In the genomic region with DNA sequence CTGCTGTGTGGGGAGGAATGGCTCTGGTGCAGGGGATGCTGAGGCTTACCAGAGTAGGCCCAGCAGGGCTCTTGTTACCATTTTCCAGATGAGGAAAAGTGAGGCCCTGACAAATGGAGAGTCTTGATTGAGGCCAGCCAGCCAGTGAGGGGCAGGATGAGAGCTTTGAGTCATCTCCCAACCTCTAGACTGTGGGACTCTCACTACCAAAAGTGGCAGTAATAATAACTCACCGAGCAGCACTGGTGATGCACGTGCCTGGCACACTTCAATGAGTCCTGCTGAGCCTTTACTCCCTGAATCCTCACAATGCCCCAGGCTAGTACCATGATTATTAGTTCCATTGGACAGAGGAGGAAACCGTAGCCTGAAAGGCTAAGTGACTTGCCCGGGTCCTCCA, we compare ENCODE assay signal across 10 cellular contexts. TPM values are rescaled to one million over a fixed set of nuclear protein-coding genes. Genes with fewer than 3 reads are reported as not detected.
A peak's percentile ranks its signal among the peaks of the same experiment; 100 is the strongest.
DNase-seq lines count a peak whose midpoint lies in the region; ATAC-seq and TF ChIP-seq lines count a peak whose summit lies in the region.
"Had no signal": no experiment of that assay in that cellular context is flagged by ENCODE, and none has a peak within 500 bp of the region (broad histone marks: within the 10 kb centered on the region; RNA-seq: fewer than 3 reads in every experiment).

No MANE protein-coding gene starts in this region.

- WGBS in psoas muscle, 3 donors: 62 to 82% (median 63%) methylated on average over 4 of the region's 4 CpGs

- H3K4me3 Mint-ChIP-seq in CD4-positive, alpha-beta memory T cell: no peak overlapping the region
- H3K4me3 Mint-ChIP-seq in brain: peak overlapping the region in 3 of 5 experiments; percentile 20 to 51 (median 35)
- no peak overlapping the region for H3K4me3 Mint-ChIP-seq in Caco-2 (ENCODE audit: unreplicated experiment)
- H3K4me3 Mint-ChIP-seq: neural progenitor cell had no signal

- no peaks in the 10 kb centered on the region for H3K27me3 Mint-ChIP-seq in CD4-positive, alpha-beta memory T cell
- H3K27me3 Mint-ChIP-seq in brain (peaks cover 4% of the 10 kb centered on the region), Caco-2 (ENCODE audit: insufficient read depth, unreplicated experiment) (no peaks in the 10 kb centered on the region)

- no peaks in the 10 kb centered on the region for H3K9me3 Mint-ChIP-seq in CD4-positive, alpha-beta memory T cell
- no peaks in the 10 kb centered on the region for H3K9me3 Mint-ChIP-seq in brain
- H3K9me3 Mint-ChIP-seq in Caco-2 (ENCODE audit: unreplicated experiment): no peaks in the 10 kb centered on the region
- H3K9me3 Mint-ChIP-seq: neural progenitor cell had no signal

- CTCF ChIA-PET in CD4-positive, alpha-beta memory T cell (lab: Charles Lee; ENCODE audit: partially characterized antibody): interaction anchor here (2.2 to 4.4 kb wide), 2 partner anchors 33 to 144 kb away, joined by 5 to 77 read pairs; a partner anchor contains a TSS
- CTCF ChIA-PET in HEK293 (lab: Yijun Ruan, JAX) (interaction anchor here (0.9 to 7.5 kb wide), 3 partner anchors 30 to 100 kb away, joined by 3 to 276 read pairs (median 3); a partner anchor contains a TSS), Caco-2 (lab: Charles Lee) (no interaction called here)

- H3K4me1 ChIP-seq in CD4-positive, alpha-beta memory T cell (ENCODE audit: insufficient read depth, low read length): peaks cover 44% of the 10 kb centered on the region
- H3K4me1 ChIP-seq in HEK293 (ENCODE audit: control insufficient read depth, insufficient read depth, low read length): peaks cover 22% of the 10 kb centered on the region
- H3K4me1 ChIP-seq in psoas muscle: peaks cover 64% of the 10 kb centered on the region
- H3K4me1 ChIP-seq in Caco-2: peaks cover 15% of the 10 kb centered on the region

- H3K27me3 ChIP-seq in CD4-positive, alpha-beta memory T cell (ENCODE audit: insufficient read depth, low read length): no peaks in the 10 kb centered on the region
- no peaks in the 10 kb centered on the region for H3K27me3 ChIP-seq in psoas muscle (ENCODE audit: insufficient read depth in 3 of 3, low read length in 2 of 3)
- H3K27me3 ChIP-seq in Caco-2 (replicated peaks; ENCODE audit: control insufficient read depth, insufficient read depth, low read length): no peaks in the 10 kb centered on the region
- H3K27me3 ChIP-seq: neural progenitor cell had no signal

- no peak overlapping the region for H3K4me3 ChIP-seq in CD4-positive, alpha-beta memory T cell (ENCODE audit: low read length in 2 of 2)
- H3K4me3 ChIP-seq in HEK293 (ENCODE audit: low read depth, low read length): no peak overlapping the region
- no peak overlapping the region for H3K4me3 ChIP-seq in psoas muscle
- H3K4me3 ChIP-seq in Caco-2 (ENCODE audit: low read depth, low read length): no peak overlapping the region
- H3K4me3 ChIP-seq: neural progenitor cell had no signal

- peaks cover 34 to 48% (median 41%) of the 10 kb centered on the region in 4 donors for H3K4me1 Mint-ChIP-seq in CD4-positive, alpha-beta memory T cell
- H3K4me1 Mint-ChIP-seq in brain (peaks cover 58% of the 10 kb centered on the region), Caco-2 (ENCODE audit: low read depth, unreplicated experiment) (peaks cover 21% of the 10 kb centered on the region)

- peaks cover 13% of the 10 kb centered on the region for H3K36me3 ChIP-seq in CD4-positive, alpha-beta memory T cell (ENCODE audit: insufficient read depth, low read length)
- peaks cover 5 to 42% of the 10 kb centered on the region in 2 experiments for H3K36me3 ChIP-seq in HEK293 (ENCODE audit: control insufficient read depth in 2 of 2, insufficient read depth in 1 of 2, low read length in 2 of 2)
- H3K36me3 ChIP-seq in psoas muscle (ENCODE audit: insufficient read depth in 1 of 2, low read depth in 1 of 2): peaks cover 4 to 45% of the 10 kb centered on the region in 2 donors
- no peaks in the 10 kb centered on the region for H3K36me3 ChIP-seq in Caco-2 (ENCODE audit: control insufficient read depth, insufficient read depth, low read length)
- H3K36me3 ChIP-seq: neural progenitor cell had no signal

- intact Hi-C loops in CD4-positive, alpha-beta memory T cell (cut with micrococcal nuclease): no loop called here
- intact Hi-C loops in psoas muscle (cut with DNase I): no loop called here
- intact Hi-C loops in Caco-2 (cut with micrococcal nuclease; ENCODE audit: unreplicated experiment): no loop called here

- ATAC-seq in psoas muscle: no peak

- no peak for DNase-seq in CD4-positive, alpha-beta memory T cell
- no peak for DNase-seq in psoas muscle
- DNase-seq in HK-2 (ENCODE audit: unreplicated experiment): no peak
- no peak for DNase-seq in GM19240 (ENCODE audit: insufficient read length, low spot score)
- DNase-seq in Caco-2: no peak
- DNase-seq: NCI-H2227 treated with DMSO at 0.1 percent for 48 hours had no signal

- H3K36me3 Mint-ChIP-seq in CD4-positive, alpha-beta memory T cell: peaks cover 6 to 12% of the 10 kb centered on the region in 2 donors
- H3K36me3 Mint-ChIP-seq in brain: peaks cover 15% of the 10 kb centered on the region
- peaks cover 19% of the 10 kb centered on the region for H3K36me3 Mint-ChIP-seq in Caco-2 (ENCODE audit: insufficient read depth, unreplicated experiment)

- H3K27ac Mint-ChIP-seq in CD4-positive, alpha-beta memory T cell: peak overlapping the region in 4 of 7 donors; percentile 12 to 90 (median 49)
- H3K27ac Mint-ChIP-seq in brain (peak overlapping the region in 4 of 5 experiments; percentile 86 to 99 (median 94)), Caco-2 (ENCODE audit: unreplicated experiment) (no peak overlapping the region)

- H3K27ac ChIP-seq in CD4-positive, alpha-beta memory T cell (ENCODE audit: low read depth, low read length): peak overlapping the region; percentile 8
- H3K27ac ChIP-seq in HEK293 (ENCODE audit: extremely low read depth, low read depth, low read length) (0 out of 2 replicates have a peak overlapping the region, but pooled peaks have one; percentile 7), psoas muscle (peak overlapping the region; percentile 91)
- H3K27ac ChIP-seq: KMS-11, neural progenitor cell had no signal

- POLR2A ChIA-PET in CD4-positive, alpha-beta memory T cell (lab: Charles Lee; ENCODE audit: partially characterized antibody): interaction anchor here (0.9 to 9.3 kb wide), 3 partner anchors 26 to 78 kb away, joined by 3 to 139 read pairs (median 4); a partner anchor contains a TSS
- POLR2A ChIA-PET in HEK293 (lab: Yijun Ruan, JAX): interaction anchor here (1.4 to 12.3 kb wide), 2 partner anchors 8 to 30 kb away, joined by 6 to 242 read pairs; a partner anchor contains a TSS
- POLR2A ChIA-PET in Caco-2 (lab: Charles Lee): no interaction called here

- no TSS peak for BruUV-seq in Caco-2 (replicated peaks; lab: Mats Ljungman, UMichigan)

- H3K9me3 ChIP-seq in CD4-positive, alpha-beta memory T cell (ENCODE audit: control insufficient read depth in 1 of 2, low read length in 2 of 2): no peaks in the 10 kb centered on the region
- H3K9me3 ChIP-seq in HEK293 (ENCODE audit: control insufficient read depth, insufficient read depth, low read depth, low read length): no peaks in the 10 kb centered on the region
- no peaks in the 10 kb centered on the region for H3K9me3 ChIP-seq in psoas muscle
- no peaks in the 10 kb centered on the region for H3K9me3 ChIP-seq in Caco-2

- TF ChIP-seq CTCF in HEK293 (tag by site-specific recombination; IDR thresholded peaks at IDR 0.05): no peak
- TF ChIP-seq CTCF in brain (conservative IDR thresholded peaks at IDR 0.05): no peak
- TF ChIP-seq CTCF in psoas muscle (IDR thresholded peaks at IDR 0.05): no peak
- no peak for TF ChIP-seq CTCF in Caco-2 (IDR thresholded peaks at IDR 0.05; ENCODE audit: insufficient read depth in 1 of 2, low read depth in 1 of 2, low read length in 1 of 2, severe bottlenecking in 1 of 2, unreplicated experiment in 1 of 2)

TF ChIP-seq in HEK293, 187 proteins besides CTCF, POLR2A, EP300 and RAD21:
- TF ChIP-seq KLF8 (tag by site-specific recombination; IDR thresholded peaks at IDR 0.05) (0 out of 2 replicates have a peak, but pooled peaks have one; percentile 19), ZBTB20 (tag by site-specific recombination; IDR thresholded peaks at IDR 0.05) (no peak), SP7 (tag by site-specific recombination; IDR thresholded peaks at IDR 0.05) (peak; percentile 81), PRDM1 (tag by site-specific recombination; IDR thresholded peaks at IDR 0.05) (peak; percentile 81), ZIC2 (tag by site-specific recombination; IDR thresholded peaks at IDR 0.05) (peak; percentile 12; the same call in 1 of the 2 replicates), EGR2 (tag by site-specific recombination; IDR thresholded peaks at IDR 0.05; ENCODE audit: low read depth) (no peak)

RNA-seq across cellular contexts. Expression of a gene that starts 7.8 kb away (rescaled TPM):
- 10 to 100 TPM; 81.6 to 82.6 TPM for total RNA-seq in CD4-positive, alpha-beta memory T cell
- polyA plus RNA-seq in CD4-positive, alpha-beta memory T cell: 1 to 10 TPM in 1 of 2 donors, not detected in 1; 3.5 TPM
- 77.9 TPM for polyA plus RNA-seq in brain (ENCODE audit: insufficient read depth, low read depth, low replicate concordance)
- total RNA-seq in psoas muscle: 10 to 100 TPM; 28.8 to 55.0 (median 44.2) TPM
- polyA plus RNA-seq in psoas muscle: 10 to 100 TPM; 17.1 to 39.3 (median 18.1) TPM
- total RNA-seq in Caco-2 (2022): 44.8 and 47.8 TPM in 2 replicates

RNA-seq across cellular contexts. Expression of a gene that starts 21.9 kb away (rescaled TPM):
- 10 to 100 TPM; 38.5 to 39.9 TPM for total RNA-seq in CD4-positive, alpha-beta memory T cell
- polyA plus RNA-seq in CD4-positive, alpha-beta memory T cell: 1 to 10 TPM; 2.7 to 3.7 TPM
- polyA plus RNA-seq in brain (ENCODE audit: insufficient read depth, low read depth, low replicate concordance): 30.1 TPM
- total RNA-seq in psoas muscle: 10 to 100 TPM; 10.0 to 13.5 (median 11.8) TPM
- polyA plus RNA-seq in psoas muscle: 10 to 100 TPM in 2 of 3 donors, 1 to 10 TPM in 1; 7.1 to 11.7 (median 11.4) TPM
- total RNA-seq in Caco-2 (2022): 134 and 149 TPM in 2 replicates

RNA-seq across cellular contexts. Expression of a gene that starts 25.1 kb away (rescaled TPM):
- total RNA-seq in CD4-positive, alpha-beta memory T cell: under 1 TPM; 0.28 to 0.64 TPM
- polyA plus RNA-seq in CD4-positive, alpha-beta memory T cell: under 1 TPM; 0.48 to 0.85 TPM
- polyA plus RNA-seq in brain (ENCODE audit: insufficient read depth, low read depth, low replicate concordance) (5.9 TPM), psoas muscle (under 1 TPM; 0.17 to 0.73 (median 0.60) TPM)
- total RNA-seq in psoas muscle (under 1 TPM in 2 of 4 donors, not detected in 2; 0.19 to 0.51 TPM), Caco-2 (2022) (2.8 and 2.9 TPM in 2 replicates)

RNA-seq across cellular contexts. Expression of a gene that starts 25.6 kb away (rescaled TPM):
- 10 to 100 TPM; 17.0 to 17.2 TPM for total RNA-seq in CD4-positive, alpha-beta memory T cell
- 10 to 100 TPM; 35.0 to 43.7 TPM for polyA plus RNA-seq in CD4-positive, alpha-beta memory T cell
- 216 TPM for polyA plus RNA-seq in brain (ENCODE audit: insufficient read depth, low read depth, low replicate concordance)
- 1 to 10 TPM; 4.0 to 7.4 (median 6.4) TPM for total RNA-seq in psoas muscle
- polyA plus RNA-seq in psoas muscle: 10 to 100 TPM; 12.8 to 17.1 (median 14.8) TPM
- 94.0 and 103 TPM in 2 replicates for total RNA-seq in Caco-2 (2022)

RNA-seq across cellular contexts. Expression of a gene that starts 34.4 kb away (rescaled TPM):
- total RNA-seq in CD4-positive, alpha-beta memory T cell: 10 to 100 TPM; 36.4 to 38.9 TPM
- 10 to 100 TPM; 10.0 to 23.6 TPM for polyA plus RNA-seq in CD4-positive, alpha-beta memory T cell
- polyA plus RNA-seq in brain (ENCODE audit: insufficient read depth, low read depth, low replicate concordance) (159 TPM), psoas muscle (100 to 1,000 TPM in 1 of 3 donors, 10 to 100 TPM in 2; 70.1 to 117 (median 81.1) TPM)
- total RNA-seq in psoas muscle (10 to 100 TPM; 48.7 to 64.8 (median 58.1) TPM), Caco-2 (2022) (59.6 and 60.2 TPM in 2 replicates)

Comparison
In these comparisons a context has a peak if more than half of its experiments do, and no peak if none do; other contexts are left out.
1. H3K27ac ChIP-seq: peak in every context shown above with its lines; median percentile 91 in psoas muscle; 8 in CD4-positive, alpha-beta memory T cell; 7 in HEK293.
2. H3K4me3 Mint-ChIP-seq: peak in brain (3 of 5); none in CD4-positive, alpha-beta memory T cell (0 of 8) and Caco-2 (single experiment).